ENCODE assay signal across 17 cellular contexts in the genomic region with DNA sequence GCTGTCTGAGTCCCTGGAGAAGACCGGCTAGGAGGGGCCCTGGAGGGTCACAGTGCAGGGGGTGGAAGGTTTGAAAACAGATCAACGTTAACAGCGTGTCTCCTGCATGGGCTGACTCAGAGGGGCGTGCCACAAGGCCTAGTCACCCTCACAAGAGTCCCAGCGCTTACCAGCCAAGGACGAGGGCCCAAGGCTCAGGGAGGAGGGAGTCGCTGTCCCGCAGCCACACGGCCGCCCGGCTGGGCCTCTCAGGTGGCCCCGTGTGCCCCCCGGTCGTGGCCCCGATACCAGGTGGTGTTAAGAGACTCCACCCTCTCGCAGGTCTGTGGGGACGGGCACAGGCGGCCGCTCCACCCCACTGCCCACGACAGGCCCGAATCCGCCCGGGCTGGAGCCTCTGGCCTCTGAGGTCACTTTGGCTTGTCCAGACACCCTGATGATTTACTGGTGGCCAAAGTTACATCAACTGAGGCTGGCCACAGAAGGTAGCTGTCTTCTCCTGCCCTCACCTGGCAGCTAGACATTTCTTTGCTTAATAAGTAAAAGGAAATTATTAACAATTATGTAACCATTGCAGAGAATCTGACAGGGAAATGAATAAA. TPM values are rescaled to one million over a fixed set of nuclear protein-coding genes. Genes with fewer than 3 reads are reported as not detected.
A peak's percentile ranks its signal among the peaks of the same experiment; 100 is the strongest.
DNase-seq lines count a peak whose midpoint lies in the region; ATAC-seq and TF ChIP-seq lines count a peak whose summit lies in the region.
"Had no signal": no experiment of that assay in that cellular context is flagged by ENCODE, and none has a peak within 500 bp of the region (broad histone marks: within the 10 kb centered on the region; RNA-seq: fewer than 3 reads in every experiment).

No MANE protein-coding gene starts in this region.

- H3K9me3 ChIP-seq in right cardiac atrium (ENCODE audit: control insufficient read depth, low read length): no peaks in the 10 kb centered on the region
- H3K9me3 ChIP-seq in CD4-positive, alpha-beta T cell (ENCODE audit: control insufficient read depth, low read length): no peaks in the 10 kb centered on the region
- H3K9me3 ChIP-seq: body of pancreas had no signal

- in situ Hi-C loops in G401 (cut with HindIII; ENCODE audit: low sequenced_read_pairs): no loop called here

- intact Hi-C loops in right cardiac atrium (cut with DNase I): no loop called here
- intact Hi-C loops in Right ventricle myocardium superior (cut with DNase I): no loop called here
- intact Hi-C loops in CD4-positive, alpha-beta T cell (cut with DNase I, micrococcal nuclease): no loop called here

- H3K27me3 ChIP-seq in right cardiac atrium (ENCODE audit: control insufficient read depth, insufficient read depth): no peaks in the 10 kb centered on the region
- no peaks in the 10 kb centered on the region for H3K27me3 ChIP-seq in CD4-positive, alpha-beta T cell (ENCODE audit: control insufficient read depth, insufficient read depth, low read length)
- H3K27me3 ChIP-seq: body of pancreas had no signal

- H3K4me1 Mint-ChIP-seq in CD4-positive, alpha-beta T cell (ENCODE audit: low read depth): no peaks in the 10 kb centered on the region
- H3K4me1 Mint-ChIP-seq: natural killer cell had no signal

- H3K36me3 Mint-ChIP-seq in CD4-positive, alpha-beta T cell (ENCODE audit: low read depth): no peaks in the 10 kb centered on the region
- H3K36me3 Mint-ChIP-seq: natural killer cell had no signal

- no peak for ATAC-seq in right cardiac atrium
- ATAC-seq in Right ventricle myocardium superior (ENCODE audit: poor library complexity): no peak
- ATAC-seq in GM19035 (IDR thresholded peaks at IDR 0.05; ENCODE audit: unreplicated experiment): no peak
- no peak for ATAC-seq in CD4-positive, alpha-beta T cell (ENCODE audit: poor library complexity)
- ATAC-seq: body of pancreas, left colon, natural killer cell had no signal

- POLR2A ChIA-PET in CD4-positive, alpha-beta T cell (lab: Charles Lee): no interaction called here

- H3K4me3 ChIP-seq in right cardiac atrium (ENCODE audit: low read length): no peak overlapping the region
- H3K4me3 ChIP-seq: body of pancreas had no signal

- no peak overlapping the region for H3K27ac Mint-ChIP-seq in CD4-positive, alpha-beta T cell
- H3K27ac Mint-ChIP-seq: natural killer cell had no signal

- H3K27ac ChIP-seq in right cardiac atrium (ENCODE audit: low read length): no peak overlapping the region
- H3K27ac ChIP-seq in CD4-positive, alpha-beta T cell (ENCODE audit: low read depth, low read length): no peak overlapping the region
- H3K27ac ChIP-seq: body of pancreas had no signal

- H3K9me3 Mint-ChIP-seq in CD4-positive, alpha-beta T cell: no peaks in the 10 kb centered on the region
- H3K9me3 Mint-ChIP-seq: natural killer cell had no signal

- DNase-seq in right cardiac atrium: peak in 2 of 3 donors; percentile 40 to 56
- DNase-seq in Right ventricle myocardium superior: no peak
- peak; percentile 65 for DNase-seq in astrocyte of the hippocampus (ENCODE audit: low read depth, low spot score)
- DNase-seq in islet precursor cell: peak; percentile 70
- no peak for DNase-seq in CD4-positive, alpha-beta T cell
- no peak for DNase-seq in OCI-M2 (lab: John Stamatoyannopoulos, UW; ENCODE audit: unreplicated experiment)
- DNase-seq in G401 (ENCODE audit: low spot score): no peak
- DNase-seq: body of pancreas; effector CD8-positive, alpha-beta T cell; head of caudate nucleus; left colon; natural killer cell; NCI-H510A treated with DMSO at 0.1 percent for 48 hours; RPMI8226; substantia nigra; T1000 had no signal

- H3K4me3 Mint-ChIP-seq in CD4-positive, alpha-beta T cell: no peak overlapping the region
- H3K4me3 Mint-ChIP-seq: natural killer cell had no signal

- H3K4me1 ChIP-seq in right cardiac atrium (ENCODE audit: control insufficient read depth, insufficient read depth, low read length): no peaks in the 10 kb centered on the region
- H3K4me1 ChIP-seq: body of pancreas had no signal

- TF ChIP-seq CTCF in CD4-positive, alpha-beta T cell (IDR thresholded peaks at IDR 0.05): no peak

- 89% methylated on average over 23 of the region's 23 CpGs for WGBS in right cardiac atrium

- CTCF ChIA-PET in CD4-positive, alpha-beta T cell (lab: Charles Lee): no interaction called here

- H3K27me3 Mint-ChIP-seq in CD4-positive, alpha-beta T cell: peaks cover 4% of the 10 kb centered on the region

RNA-seq across cellular contexts. Expression of gene FAM20C, which starts 34.0 kb away (rescaled TPM):
- 10 to 100 TPM; 25.3 to 46.3 (median 33.9) TPM for total RNA-seq in right cardiac atrium
- 17.6 TPM for polyA plus RNA-seq in right cardiac atrium
- total RNA-seq in Right ventricle myocardium superior: 23.4 TPM
- total RNA-seq in CD4-positive, alpha-beta T cell: 1 to 10 TPM; 1.3 to 1.7 TPM
- total RNA-seq in G401 (2014; rRNA removed; shearing (Covaris generic)): 12.8 and 14.8 TPM in 2 replicates

Comparison
In these comparisons a context has a peak if more than half of its experiments do, and no peak if none do; other contexts are left out.
1. DNase-seq: peak in right cardiac atrium (2 of 3), astrocyte of the hippocampus (single experiment) and islet precursor cell (single experiment); none in Right ventricle myocardium superior (single experiment), CD4-positive, alpha-beta T cell (0 of 10), OCI-M2 (single experiment) and G401 (single experiment).